In the genomic region with DNA sequence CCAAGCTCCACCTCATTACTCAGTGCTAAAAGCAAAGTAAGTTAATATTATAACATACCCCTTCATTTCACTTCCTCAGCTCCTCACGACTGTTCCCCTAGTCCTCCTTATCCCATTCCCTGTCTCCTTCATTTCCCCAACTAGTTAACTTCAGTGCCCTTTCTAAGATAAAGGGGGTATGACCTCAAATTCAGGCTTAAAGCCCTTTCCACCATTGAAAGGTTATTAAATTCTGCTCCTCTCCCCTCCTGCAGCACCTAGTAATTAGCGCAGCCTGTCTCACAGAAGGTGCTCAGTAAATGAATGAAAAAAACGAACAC, we compare ENCODE assay signal across 1 cellular context.
TF ChIP-seq lines count a peak whose summit lies in the region.

No MANE protein-coding gene starts in this region.

TF ChIP-seq in HepG2, 621 proteins besides CTCF, POLR2A, EP300 and RAD21:
- TF ChIP-seq, protein P1, sequence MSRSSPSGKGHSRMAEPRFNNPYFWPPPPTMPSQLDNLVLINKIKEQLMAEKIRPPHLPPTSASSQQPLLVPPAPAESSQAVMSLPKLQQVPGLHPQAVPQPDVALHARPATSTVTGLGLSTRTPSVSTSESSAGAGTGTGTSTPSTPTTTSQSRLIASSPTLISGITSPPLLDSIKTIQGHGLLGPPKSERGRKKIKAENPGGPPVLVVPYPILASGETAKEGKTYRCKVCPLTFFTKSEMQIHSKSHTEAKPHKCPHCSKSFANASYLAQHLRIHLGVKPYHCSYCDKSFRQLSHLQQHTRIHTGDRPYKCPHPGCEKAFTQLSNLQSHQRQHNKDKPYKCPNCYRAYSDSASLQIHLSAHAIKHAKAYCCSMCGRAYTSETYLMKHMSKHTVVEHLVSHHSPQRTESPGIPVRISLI (CRISPR knock-in tag; IDR thresholded peaks at IDR 0.05; ENCODE audit: borderline replicate concordance): peak; percentile 63; the same call in 1 of the 2 replicates
- TF ChIP-seq, protein P2, sequence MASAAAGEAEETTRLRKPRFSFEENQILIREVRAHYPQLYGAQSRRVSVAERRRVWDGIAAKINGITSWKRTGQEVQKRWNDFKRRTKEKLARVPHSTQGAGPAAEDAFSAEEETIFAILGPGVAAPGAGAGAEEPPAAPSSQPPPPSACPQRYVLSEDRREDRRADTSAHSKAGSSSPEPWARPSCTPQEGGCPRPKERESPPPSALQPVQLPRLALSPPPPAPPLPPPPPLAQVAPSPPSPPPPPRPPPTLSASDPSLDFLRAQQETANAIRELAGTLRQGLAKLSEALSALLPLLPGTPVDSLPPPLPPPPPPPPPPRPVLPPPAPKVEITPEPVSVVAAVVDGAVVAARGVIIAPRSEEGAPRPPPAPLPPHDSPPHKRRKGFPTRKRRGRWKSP (CRISPR knock-in tag; IDR thresholded peaks at IDR 0.05): no peak
- TF ChIP-seq ZNF749 (CRISPR knock-in tag; IDR thresholded peaks at IDR 0.05; ENCODE audit: borderline replicate concordance): no peak
- TF ChIP-seq RBM22 (optimal IDR thresholded peaks at IDR 0.05; ENCODE audit: low read length): no peak
- TF ChIP-seq KLF9 (CRISPR knock-in tag; IDR thresholded peaks at IDR 0.05; ENCODE audit: low read depth): no peak
- TF ChIP-seq, protein P3, sequence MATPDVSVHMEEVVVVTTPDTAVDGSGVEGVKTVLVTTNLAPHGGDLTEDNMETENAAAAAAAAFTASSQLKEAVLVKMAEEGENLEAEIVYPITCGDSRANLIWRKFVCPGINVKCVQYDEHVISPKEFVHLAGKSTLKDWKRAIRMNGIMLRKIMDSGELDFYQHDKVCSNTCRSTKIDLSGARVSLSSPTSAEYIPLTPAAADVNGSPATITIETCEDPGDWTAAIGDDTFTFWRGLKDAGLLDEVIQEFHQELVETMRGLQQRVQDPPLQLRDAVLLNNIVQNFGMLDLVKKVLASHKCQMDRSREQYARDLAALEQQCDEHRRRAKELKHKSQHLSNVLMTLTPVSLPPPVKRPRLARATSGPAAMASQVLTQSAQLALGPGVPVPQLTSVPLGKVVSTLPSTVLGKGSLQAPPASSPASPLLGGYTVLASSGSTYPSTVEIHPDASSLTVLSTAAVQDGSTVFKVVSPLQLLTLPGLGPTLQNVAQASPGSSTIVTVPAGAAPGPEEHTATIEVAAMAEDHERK (CRISPR knock-in tag; IDR thresholded peaks at IDR 0.05; ENCODE audit: low read depth): 0 out of 2 replicates have a peak, but pooled peaks have one; percentile 30
- TF ChIP-seq SALL1 (CRISPR knock-in tag; IDR thresholded peaks at IDR 0.05): no peak
- TF ChIP-seq, protein P4, sequence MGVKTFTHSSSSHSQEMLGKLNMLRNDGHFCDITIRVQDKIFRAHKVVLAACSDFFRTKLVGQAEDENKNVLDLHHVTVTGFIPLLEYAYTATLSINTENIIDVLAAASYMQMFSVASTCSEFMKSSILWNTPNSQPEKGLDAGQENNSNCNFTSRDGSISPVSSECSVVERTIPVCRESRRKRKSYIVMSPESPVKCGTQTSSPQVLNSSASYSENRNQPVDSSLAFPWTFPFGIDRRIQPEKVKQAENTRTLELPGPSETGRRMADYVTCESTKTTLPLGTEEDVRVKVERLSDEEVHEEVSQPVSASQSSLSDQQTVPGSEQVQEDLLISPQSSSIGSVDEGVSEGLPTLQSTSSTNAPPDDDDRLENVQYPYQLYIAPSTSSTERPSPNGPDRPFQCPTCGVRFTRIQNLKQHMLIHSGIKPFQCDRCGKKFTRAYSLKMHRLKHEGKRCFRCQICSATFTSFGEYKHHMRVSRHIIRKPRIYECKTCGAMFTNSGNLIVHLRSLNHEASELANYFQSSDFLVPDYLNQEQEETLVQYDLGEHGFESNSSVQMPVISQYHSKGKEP (CRISPR knock-in tag; IDR thresholded peaks at IDR 0.05): no peak
- TF ChIP-seq, protein P5, sequence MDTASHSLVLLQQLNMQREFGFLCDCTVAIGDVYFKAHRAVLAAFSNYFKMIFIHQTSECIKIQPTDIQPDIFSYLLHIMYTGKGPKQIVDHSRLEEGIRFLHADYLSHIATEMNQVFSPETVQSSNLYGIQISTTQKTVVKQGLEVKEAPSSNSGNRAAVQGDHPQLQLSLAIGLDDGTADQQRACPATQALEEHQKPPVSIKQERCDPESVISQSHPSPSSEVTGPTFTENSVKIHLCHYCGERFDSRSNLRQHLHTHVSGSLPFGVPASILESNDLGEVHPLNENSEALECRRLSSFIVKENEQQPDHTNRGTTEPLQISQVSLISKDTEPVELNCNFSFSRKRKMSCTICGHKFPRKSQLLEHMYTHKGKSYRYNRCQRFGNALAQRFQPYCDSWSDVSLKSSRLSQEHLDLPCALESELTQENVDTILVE (CRISPR knock-in tag; IDR thresholded peaks at IDR 0.05): 0 out of 2 replicates have a peak, but pooled peaks have one; percentile 16
- TF ChIP-seq ZNF256 (CRISPR knock-in tag; conservative IDR thresholded peaks at IDR 0.05): 0 out of 2 replicates have a peak, but pooled peaks have one; percentile 31
- TF ChIP-seq, protein P6, sequence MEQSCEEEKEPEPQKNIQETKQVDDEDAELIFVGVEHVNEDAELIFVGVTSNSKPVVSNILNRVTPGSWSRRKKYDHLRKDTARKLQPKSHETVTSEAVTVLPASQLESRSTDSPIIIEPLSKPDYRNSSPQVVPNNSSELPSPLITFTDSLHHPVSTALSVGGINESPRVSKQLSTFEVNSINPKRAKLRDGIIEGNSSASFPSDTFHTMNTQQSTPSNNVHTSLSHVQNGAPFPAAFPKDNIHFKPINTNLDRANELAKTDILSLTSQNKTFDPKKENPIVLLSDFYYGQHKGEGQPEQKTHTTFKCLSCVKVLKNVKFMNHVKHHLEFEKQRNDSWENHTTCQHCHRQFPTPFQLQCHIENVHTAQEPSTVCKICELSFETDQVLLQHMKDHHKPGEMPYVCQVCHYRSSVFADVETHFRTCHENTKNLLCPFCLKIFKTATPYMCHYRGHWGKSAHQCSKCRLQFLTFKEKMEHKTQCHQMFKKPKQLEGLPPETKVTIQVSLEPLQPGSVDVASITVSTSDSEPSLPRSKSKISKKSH (CRISPR knock-in tag; IDR thresholded peaks at IDR 0.05; ENCODE audit: borderline replicate concordance): no peak
- TF ChIP-seq ARHGAP35 (CRISPR knock-in tag; IDR thresholded peaks at IDR 0.05; ENCODE audit: borderline replicate concordance): no peak
- TF ChIP-seq, protein P7, sequence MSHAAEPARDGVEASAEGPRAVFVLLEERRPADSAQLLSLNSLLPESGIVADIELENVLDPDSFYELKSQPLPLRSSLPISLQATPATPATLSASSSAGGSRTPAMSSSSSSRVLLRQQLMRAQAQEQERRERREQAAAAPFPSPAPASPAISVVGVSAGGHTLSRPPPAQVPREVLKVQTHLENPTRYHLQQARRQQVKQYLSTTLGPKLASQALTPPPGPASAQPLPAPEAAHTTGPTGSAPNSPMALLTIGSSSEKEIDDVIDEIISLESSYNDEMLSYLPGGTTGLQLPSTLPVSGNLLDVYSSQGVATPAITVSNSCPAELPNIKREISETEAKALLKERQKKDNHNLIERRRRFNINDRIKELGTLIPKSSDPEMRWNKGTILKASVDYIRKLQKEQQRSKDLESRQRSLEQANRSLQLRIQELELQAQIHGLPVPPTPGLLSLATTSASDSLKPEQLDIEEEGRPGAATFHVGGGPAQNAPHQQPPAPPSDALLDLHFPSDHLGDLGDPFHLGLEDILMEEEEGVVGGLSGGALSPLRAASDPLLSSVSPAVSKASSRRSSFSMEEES (CRISPR knock-in tag; IDR thresholded peaks at IDR 0.05): 0 out of 2 replicates have a peak, but pooled peaks have one; percentile 11
- TF ChIP-seq, protein P8, sequence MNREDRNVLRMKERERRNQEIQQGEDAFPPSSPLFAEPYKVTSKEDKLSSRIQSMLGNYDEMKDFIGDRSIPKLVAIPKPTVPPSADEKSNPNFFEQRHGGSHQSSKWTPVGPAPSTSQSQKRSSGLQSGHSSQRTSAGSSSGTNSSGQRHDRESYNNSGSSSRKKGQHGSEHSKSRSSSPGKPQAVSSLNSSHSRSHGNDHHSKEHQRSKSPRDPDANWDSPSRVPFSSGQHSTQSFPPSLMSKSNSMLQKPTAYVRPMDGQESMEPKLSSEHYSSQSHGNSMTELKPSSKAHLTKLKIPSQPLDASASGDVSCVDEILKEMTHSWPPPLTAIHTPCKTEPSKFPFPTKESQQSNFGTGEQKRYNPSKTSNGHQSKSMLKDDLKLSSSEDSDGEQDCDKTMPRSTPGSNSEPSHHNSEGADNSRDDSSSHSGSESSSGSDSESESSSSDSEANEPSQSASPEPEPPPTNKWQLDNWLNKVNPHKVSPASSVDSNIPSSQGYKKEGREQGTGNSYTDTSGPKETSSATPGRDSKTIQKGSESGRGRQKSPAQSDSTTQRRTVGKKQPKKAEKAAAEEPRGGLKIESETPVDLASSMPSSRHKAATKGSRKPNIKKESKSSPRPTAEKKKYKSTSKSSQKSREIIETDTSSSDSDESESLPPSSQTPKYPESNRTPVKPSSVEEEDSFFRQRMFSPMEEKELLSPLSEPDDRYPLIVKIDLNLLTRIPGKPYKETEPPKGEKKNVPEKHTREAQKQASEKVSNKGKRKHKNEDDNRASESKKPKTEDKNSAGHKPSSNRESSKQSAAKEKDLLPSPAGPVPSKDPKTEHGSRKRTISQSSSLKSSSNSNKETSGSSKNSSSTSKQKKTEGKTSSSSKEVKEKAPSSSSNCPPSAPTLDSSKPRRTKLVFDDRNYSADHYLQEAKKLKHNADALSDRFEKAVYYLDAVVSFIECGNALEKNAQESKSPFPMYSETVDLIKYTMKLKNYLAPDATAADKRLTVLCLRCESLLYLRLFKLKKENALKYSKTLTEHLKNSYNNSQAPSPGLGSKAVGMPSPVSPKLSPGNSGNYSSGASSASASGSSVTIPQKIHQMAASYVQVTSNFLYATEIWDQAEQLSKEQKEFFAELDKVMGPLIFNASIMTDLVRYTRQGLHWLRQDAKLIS (CRISPR knock-in tag; IDR thresholded peaks at IDR 0.05): no peak
- peak; percentile 54; the same call in 1 of the 2 replicates for TF ChIP-seq CCDC6 (CRISPR knock-in tag; IDR thresholded peaks at IDR 0.05)
- no peak for TF ChIP-seq CHD4 (IDR thresholded peaks at IDR 0.05; ENCODE audit: borderline replicate concordance, low read length)
- TF ChIP-seq ZNF460 (CRISPR knock-in tag; IDR thresholded peaks at IDR 0.05; ENCODE audit: borderline replicate concordance): no peak
- TF ChIP-seq, protein P9, sequence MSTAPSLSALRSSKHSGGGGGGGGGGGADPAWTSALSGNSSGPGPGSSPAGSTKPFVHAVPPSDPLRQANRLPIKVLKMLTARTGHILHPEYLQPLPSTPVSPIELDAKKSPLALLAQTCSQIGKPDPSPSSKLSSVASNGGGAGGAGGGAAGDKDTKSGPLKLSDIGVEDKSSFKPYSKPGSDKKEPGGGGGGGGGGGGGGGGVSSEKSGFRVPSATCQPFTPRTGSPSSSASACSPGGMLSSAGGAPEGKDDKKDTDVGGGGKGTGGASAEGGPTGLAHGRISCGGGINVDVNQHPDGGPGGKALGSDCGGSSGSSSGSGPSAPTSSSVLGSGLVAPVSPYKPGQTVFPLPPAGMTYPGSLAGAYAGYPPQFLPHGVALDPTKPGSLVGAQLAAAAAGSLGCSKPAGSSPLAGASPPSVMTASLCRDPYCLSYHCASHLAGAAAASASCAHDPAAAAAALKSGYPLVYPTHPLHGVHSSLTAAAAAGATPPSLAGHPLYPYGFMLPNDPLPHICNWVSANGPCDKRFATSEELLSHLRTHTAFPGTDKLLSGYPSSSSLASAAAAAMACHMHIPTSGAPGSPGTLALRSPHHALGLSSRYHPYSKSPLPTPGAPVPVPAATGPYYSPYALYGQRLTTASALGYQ (CRISPR knock-in tag; IDR thresholded peaks at IDR 0.05): peak; percentile 43; the same call in 1 of the 2 replicates
- TF ChIP-seq, protein P10, sequence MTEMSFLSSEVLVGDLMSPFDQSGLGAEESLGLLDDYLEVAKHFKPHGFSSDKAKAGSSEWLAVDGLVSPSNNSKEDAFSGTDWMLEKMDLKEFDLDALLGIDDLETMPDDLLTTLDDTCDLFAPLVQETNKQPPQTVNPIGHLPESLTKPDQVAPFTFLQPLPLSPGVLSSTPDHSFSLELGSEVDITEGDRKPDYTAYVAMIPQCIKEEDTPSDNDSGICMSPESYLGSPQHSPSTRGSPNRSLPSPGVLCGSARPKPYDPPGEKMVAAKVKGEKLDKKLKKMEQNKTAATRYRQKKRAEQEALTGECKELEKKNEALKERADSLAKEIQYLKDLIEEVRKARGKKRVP (CRISPR knock-in tag; IDR thresholded peaks at IDR 0.05): no peak
